Comparison of ENCODE assay signal across 1 cellular context in genomic region chr5:115453391-115454095, GRCh38.
TF ChIP-seq lines count a peak whose summit lies in the region.

No MANE protein-coding gene starts in this region.

TF ChIP-seq in GM23338, 12 proteins besides CTCF, POLR2A, EP300 and RAD21 (continued from another document):
- TF ChIP-seq, protein P1, sequence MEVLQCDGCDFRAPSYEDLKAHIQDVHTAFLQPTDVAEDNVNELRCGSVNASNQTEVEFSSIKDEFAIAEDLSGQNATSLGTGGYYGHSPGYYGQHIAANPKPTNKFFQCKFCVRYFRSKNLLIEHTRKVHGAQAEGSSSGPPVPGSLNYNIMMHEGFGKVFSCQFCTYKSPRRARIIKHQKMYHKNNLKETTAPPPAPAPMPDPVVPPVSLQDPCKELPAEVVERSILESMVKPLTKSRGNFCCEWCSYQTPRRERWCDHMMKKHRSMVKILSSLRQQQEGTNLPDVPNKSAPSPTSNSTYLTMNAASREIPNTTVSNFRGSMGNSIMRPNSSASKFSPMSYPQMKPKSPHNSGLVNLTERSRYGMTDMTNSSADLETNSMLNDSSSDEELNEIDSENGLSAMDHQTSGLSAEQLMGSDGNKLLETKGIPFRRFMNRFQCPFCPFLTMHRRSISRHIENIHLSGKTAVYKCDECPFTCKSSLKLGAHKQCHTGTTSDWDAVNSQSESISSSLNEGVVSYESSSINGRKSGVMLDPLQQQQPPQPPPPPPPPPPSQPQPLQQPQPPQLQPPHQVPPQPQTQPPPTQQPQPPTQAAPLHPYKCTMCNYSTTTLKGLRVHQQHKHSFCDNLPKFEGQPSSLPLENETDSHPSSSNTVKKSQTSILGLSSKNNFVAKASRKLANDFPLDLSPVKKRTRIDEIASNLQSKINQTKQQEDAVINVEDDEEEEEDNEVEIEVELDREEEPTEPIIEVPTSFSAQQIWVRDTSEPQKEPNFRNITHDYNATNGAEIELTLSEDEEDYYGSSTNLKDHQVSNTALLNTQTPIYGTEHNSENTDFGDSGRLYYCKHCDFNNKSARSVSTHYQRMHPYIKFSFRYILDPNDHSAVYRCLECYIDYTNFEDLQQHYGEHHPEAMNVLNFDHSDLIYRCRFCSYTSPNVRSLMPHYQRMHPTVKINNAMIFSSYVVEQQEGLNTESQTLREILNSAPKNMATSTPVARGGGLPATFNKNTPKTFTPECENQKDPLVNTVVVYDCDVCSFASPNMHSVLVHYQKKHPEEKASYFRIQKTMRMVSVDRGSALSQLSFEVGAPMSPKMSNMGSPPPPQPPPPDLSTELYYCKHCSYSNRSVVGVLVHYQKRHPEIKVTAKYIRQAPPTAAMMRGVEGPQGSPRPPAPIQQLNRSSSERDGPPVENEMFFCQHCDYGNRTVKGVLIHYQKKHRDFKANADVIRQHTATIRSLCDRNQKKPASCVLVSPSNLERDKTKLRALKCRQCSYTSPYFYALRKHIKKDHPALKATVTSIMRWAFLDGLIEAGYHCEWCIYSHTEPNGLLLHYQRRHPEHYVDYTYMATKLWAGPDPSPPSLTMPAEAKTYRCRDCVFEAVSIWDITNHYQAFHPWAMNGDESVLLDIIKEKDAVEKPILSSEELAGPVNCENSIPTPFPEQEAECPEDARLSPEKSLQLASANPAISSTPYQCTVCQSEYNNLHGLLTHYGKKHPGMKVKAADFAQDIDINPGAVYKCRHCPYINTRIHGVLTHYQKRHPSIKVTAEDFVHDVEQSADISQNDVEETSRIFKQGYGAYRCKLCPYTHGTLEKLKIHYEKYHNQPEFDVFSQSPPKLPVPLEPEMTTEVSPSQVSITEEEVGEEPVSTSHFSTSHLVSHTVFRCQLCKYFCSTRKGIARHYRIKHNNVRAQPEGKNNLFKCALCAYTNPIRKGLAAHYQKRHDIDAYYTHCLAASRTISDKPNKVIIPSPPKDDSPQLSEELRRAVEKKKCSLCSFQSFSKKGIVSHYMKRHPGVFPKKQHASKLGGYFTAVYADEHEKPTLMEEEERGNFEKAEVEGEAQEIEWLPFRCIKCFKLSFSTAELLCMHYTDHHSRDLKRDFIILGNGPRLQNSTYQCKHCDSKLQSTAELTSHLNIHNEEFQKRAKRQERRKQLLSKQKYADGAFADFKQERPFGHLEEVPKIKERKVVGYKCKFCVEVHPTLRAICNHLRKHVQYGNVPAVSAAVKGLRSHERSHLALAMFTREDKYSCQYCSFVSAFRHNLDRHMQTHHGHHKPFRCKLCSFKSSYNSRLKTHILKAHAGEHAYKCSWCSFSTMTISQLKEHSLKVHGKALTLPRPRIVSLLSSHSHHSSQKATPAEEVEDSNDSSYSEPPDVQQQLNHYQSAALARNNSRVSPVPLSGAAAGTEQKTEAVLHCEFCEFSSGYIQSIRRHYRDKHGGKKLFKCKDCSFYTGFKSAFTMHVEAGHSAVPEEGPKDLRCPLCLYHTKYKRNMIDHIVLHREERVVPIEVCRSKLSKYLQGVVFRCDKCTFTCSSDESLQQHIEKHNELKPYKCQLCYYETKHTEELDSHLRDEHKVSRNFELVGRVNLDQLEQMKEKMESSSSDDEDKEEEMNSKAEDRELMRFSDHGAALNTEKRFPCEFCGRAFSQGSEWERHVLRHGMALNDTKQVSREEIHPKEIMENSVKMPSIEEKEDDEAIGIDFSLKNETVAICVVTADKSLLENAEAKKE (CRISPR knock-in tag; IDR thresholded peaks at IDR 0.05), result no peak
- TF ChIP-seq STAT1 (IDR thresholded peaks at IDR 0.05; ENCODE audit: unreplicated experiment) (no peak), EZH2phosphoT487 (IDR thresholded peaks at IDR 0.05; ENCODE audit: unreplicated experiment) (no peak), POLR2AphosphoS5 (IDR thresholded peaks at IDR 0.05; ENCODE audit: low read depth) (no peak), NANOG (IDR thresholded peaks at IDR 0.05; ENCODE audit: borderline replicate concordance) (no peak), ZNF331 (CRISPR knock-in tag; IDR thresholded peaks at IDR 0.05; ENCODE audit: low read depth) (no peak), EZH2 (IDR thresholded peaks at IDR 0.05; ENCODE audit: low read depth, unreplicated experiment) (no peak)
- TF ChIP-seq, protein P2, sequence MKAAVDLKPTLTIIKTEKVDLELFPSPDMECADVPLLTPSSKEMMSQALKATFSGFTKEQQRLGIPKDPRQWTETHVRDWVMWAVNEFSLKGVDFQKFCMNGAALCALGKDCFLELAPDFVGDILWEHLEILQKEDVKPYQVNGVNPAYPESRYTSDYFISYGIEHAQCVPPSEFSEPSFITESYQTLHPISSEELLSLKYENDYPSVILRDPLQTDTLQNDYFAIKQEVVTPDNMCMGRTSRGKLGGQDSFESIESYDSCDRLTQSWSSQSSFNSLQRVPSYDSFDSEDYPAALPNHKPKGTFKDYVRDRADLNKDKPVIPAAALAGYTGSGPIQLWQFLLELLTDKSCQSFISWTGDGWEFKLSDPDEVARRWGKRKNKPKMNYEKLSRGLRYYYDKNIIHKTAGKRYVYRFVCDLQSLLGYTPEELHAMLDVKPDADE (IDR thresholded peaks at IDR 0.05), result no peak
- TF ChIP-seq, protein P3, sequence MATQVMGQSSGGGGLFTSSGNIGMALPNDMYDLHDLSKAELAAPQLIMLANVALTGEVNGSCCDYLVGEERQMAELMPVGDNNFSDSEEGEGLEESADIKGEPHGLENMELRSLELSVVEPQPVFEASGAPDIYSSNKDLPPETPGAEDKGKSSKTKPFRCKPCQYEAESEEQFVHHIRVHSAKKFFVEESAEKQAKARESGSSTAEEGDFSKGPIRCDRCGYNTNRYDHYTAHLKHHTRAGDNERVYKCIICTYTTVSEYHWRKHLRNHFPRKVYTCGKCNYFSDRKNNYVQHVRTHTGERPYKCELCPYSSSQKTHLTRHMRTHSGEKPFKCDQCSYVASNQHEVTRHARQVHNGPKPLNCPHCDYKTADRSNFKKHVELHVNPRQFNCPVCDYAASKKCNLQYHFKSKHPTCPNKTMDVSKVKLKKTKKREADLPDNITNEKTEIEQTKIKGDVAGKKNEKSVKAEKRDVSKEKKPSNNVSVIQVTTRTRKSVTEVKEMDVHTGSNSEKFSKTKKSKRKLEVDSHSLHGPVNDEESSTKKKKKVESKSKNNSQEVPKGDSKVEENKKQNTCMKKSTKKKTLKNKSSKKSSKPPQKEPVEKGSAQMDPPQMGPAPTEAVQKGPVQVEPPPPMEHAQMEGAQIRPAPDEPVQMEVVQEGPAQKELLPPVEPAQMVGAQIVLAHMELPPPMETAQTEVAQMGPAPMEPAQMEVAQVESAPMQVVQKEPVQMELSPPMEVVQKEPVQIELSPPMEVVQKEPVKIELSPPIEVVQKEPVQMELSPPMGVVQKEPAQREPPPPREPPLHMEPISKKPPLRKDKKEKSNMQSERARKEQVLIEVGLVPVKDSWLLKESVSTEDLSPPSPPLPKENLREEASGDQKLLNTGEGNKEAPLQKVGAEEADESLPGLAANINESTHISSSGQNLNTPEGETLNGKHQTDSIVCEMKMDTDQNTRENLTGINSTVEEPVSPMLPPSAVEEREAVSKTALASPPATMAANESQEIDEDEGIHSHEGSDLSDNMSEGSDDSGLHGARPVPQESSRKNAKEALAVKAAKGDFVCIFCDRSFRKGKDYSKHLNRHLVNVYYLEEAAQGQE (IDR thresholded peaks at IDR 0.05; ENCODE audit: unreplicated experiment), result no peak
